ENCODE assay signal across 10 cellular contexts in genomic region chr6:6002809-6003333, GRCh38. TPM values are rescaled to one million over a fixed set of nuclear protein-coding genes. Genes with fewer than 3 reads are reported as not detected.
DNase-seq lines count a peak whose midpoint lies in the region; ATAC-seq and TF ChIP-seq lines count a peak whose summit lies in the region.
"Had no signal": no experiment of that assay in that cellular context is flagged by ENCODE, and none has a peak within 500 bp of the region (broad histone marks: within the 10 kb centered on the region; RNA-seq: fewer than 3 reads in every experiment).

No MANE protein-coding gene starts in this region.

- no peaks in the 10 kb centered on the region for H3K9me3 ChIP-seq in heart right ventricle
- H3K9me3 ChIP-seq in ascending aorta: no peaks in the 10 kb centered on the region
- no peaks in the 10 kb centered on the region for H3K9me3 ChIP-seq in tibial nerve
- no peaks in the 10 kb centered on the region for H3K9me3 ChIP-seq in body of pancreas

- peak overlapping the region; percentile 91 for H3K27ac Mint-ChIP-seq in memory B cell

- peaks cover 0 to 8% (median 0%) of the 10 kb centered on the region in 9 donors for H3K36me3 ChIP-seq in heart right ventricle
- no peaks in the 10 kb centered on the region for H3K36me3 ChIP-seq in ascending aorta
- no peaks in the 10 kb centered on the region for H3K36me3 ChIP-seq in tibial nerve
- no peaks in the 10 kb centered on the region for H3K36me3 ChIP-seq in body of pancreas (replicated peaks in 1 of 2; ENCODE audit: insufficient read depth in 1 of 2, low read depth in 2 of 2)

- H3K4me1 ChIP-seq in heart right ventricle: peaks cover 17 to 87% (median 54%) of the 10 kb centered on the region in 9 donors
- H3K4me1 ChIP-seq in ascending aorta: peaks cover 11 to 19% of the 10 kb centered on the region in 2 donors
- H3K4me1 ChIP-seq in tibial nerve: peaks cover 0 to 87% (median 13%) of the 10 kb centered on the region in 4 donors
- H3K4me1 ChIP-seq in body of pancreas: peaks cover 49% of the 10 kb centered on the region

- H3K27me3 Mint-ChIP-seq in memory B cell: peaks cover 50% of the 10 kb centered on the region

- H3K4me1 Mint-ChIP-seq in memory B cell: peaks cover 27% of the 10 kb centered on the region

- H3K27me3 ChIP-seq in heart right ventricle (peaks cover 31 to 100% (median 99%) of the 10 kb centered on the region in 7 donors), ascending aorta (peaks cover 60% of the 10 kb centered on the region), tibial nerve (peaks cover 3 to 89% of the 10 kb centered on the region in 2 donors), body of pancreas (peaks cover 0 to 87% of the 10 kb centered on the region in 2 donors)

- H3K27ac ChIP-seq in heart right ventricle (peak overlapping the region in 7 of 10 donors; percentile 73 to 91 (median 83)), ascending aorta (no peak overlapping the region), tibial nerve (peak overlapping the region; percentile 66 to 95 (median 81)), body of pancreas (no peak overlapping the region)

- H3K36me3 Mint-ChIP-seq in memory B cell: peaks cover 22% of the 10 kb centered on the region

- no peak overlapping the region for H3K4me3 Mint-ChIP-seq in memory B cell

- TF ChIP-seq CTCF in heart right ventricle (IDR thresholded peaks at IDR 0.05) (no peak), ascending aorta (IDR thresholded peaks at IDR 0.05) (no peak), tibial nerve (IDR thresholded peaks at IDR 0.05) (no peak), body of pancreas (IDR thresholded peaks at IDR 0.05) (no peak)

- intact Hi-C loops in heart right ventricle (cut with DNase I): loop anchor here in 1 of 10 donors (10.0 kb wide), 1 partner anchor 662 kb away; no protein-coding TSS in a partner anchor
- intact Hi-C loops in left cardiac atrium (cut with DNase I): no loop called here
- intact Hi-C loops in ascending aorta (cut with DNase I): loop anchor here (5.0 kb wide), 1 partner anchor 96 kb away; no protein-coding TSS in a partner anchor
- intact Hi-C loops in body of pancreas (cut with DNase I): no loop called here

- peaks cover 20% of the 10 kb centered on the region for H3K9me3 Mint-ChIP-seq in memory B cell

- H3K4me3 ChIP-seq in heart right ventricle (peak overlapping the region; percentile 30 to 67 (median 56)), ascending aorta (peak overlapping the region; percentile 35 to 43), tibial nerve (peak overlapping the region; percentile 32 to 65 (median 55)), body of pancreas (no peak overlapping the region)

- TF ChIP-seq EP300 in tibial nerve (IDR thresholded peaks at IDR 0.05): no peak

- TF ChIP-seq POLR2A in tibial nerve (IDR thresholded peaks at IDR 0.05): no peak
- no peak for TF ChIP-seq POLR2A in body of pancreas (IDR thresholded peaks at IDR 0.05)

- no peak for ATAC-seq in heart right ventricle
- no peak for ATAC-seq in left cardiac atrium
- ATAC-seq in memory B cell (ENCODE audit: low read depth): no peak
- ATAC-seq in GM21381 (IDR thresholded peaks at IDR 0.05; ENCODE audit: unreplicated experiment): no peak
- ATAC-seq in body of pancreas: no peak

- DNase-seq in heart right ventricle: no peak
- DNase-seq in left cardiac atrium: no peak
- DNase-seq in ascending aorta (ENCODE audit: low spot score in 2 of 2): no peak
- no peak for DNase-seq in memory B cell (ENCODE audit: low spot score in 2 of 2)
- DNase-seq in tibial nerve (ENCODE audit: low spot score in 2 of 2): no peak
- DNase-seq in NCI-H2227 treated with DMSO at 0.1 percent for 48 hours (lab: John Stamatoyannopoulos, UW): no peak
- DNase-seq in body of pancreas: no peak
- DNase-seq: COR-L47, NCI-H187 treated with DMSO at 0.1 percent for 48 hours had no signal

- WGBS in heart right ventricle, 2 donors: 12 to 22% methylated on average over 31 of the region's 31 CpGs
- WGBS in tibial nerve, 2 donors: 30 to 33% methylated on average over 31 of the region's 31 CpGs
- 8 to 10% methylated on average over 17 to 31 of the region's 31 CpGs for WGBS in body of pancreas, 2 donors

RNA-seq across cellular contexts. Expression of gene NRN1, which starts 3.9 kb away (rescaled TPM):
- 10 to 100 TPM in 6 of 10 donors, 1 to 10 TPM in 4; 7.1 to 18.8 (median 10.6) TPM for total RNA-seq in heart right ventricle
- polyA plus RNA-seq in heart right ventricle: 10 to 100 TPM; 19.4 to 24.4 TPM
- 10 to 100 TPM; 12.8 to 18.1 TPM for total RNA-seq in left cardiac atrium
- 40.8 TPM for total RNA-seq in ascending aorta
- total RNA-seq in tibial nerve: 10 to 100 TPM; 39.0 to 69.0 (median 54.0) TPM
- 1 to 10 TPM in 1 of 2 donors, under 1 TPM in 1; 0.99 to 4.4 TPM for total RNA-seq in body of pancreas

Comparison
In these comparisons a context has a peak if more than half of its experiments do, and no peak if none do; other contexts are left out.
1. H3K27ac ChIP-seq: peak in heart right ventricle (7 of 10) and tibial nerve (4 of 4); none in ascending aorta (0 of 2) and body of pancreas (0 of 4).
2. H3K4me3 ChIP-seq: peak in heart right ventricle (10 of 10), ascending aorta (2 of 2) and tibial nerve (4 of 4); none in body of pancreas (0 of 2).